In the genomic region with DNA sequence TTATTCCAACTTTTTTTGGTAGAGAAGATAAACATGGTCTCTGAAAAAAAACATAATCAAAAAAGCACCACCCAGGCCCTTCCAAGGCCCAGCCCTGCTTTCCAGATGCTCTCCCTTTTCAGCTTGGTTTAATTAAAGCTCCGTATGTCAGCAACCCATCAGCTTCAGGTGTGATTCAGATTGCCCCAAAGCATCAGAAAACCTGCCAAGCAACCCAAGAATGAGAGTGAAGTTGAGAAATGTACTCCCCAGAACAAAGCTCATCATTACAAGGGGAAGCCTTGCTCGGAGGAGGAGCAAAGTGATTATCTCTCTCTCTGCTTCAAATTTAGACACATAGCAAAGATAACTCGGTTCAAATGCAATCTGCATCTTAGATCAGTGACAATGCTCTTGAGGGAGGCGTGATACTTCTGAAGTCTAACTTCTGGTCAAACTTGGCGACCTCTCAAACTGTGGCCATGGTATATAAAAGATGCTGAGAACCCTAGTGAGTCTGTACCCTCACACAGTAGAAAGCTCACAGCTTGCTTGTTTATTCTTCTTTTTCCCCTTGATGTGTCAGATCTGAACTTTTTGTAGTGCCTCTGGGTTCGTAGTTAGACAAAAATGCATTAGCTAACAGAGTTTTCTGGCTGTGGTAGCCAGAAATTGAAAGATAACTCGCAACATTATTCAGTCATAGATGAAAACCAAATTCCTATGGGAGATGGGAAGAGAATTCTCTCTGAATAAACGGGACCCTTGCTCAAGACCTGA, we compare ENCODE assay signal across 16 cellular contexts.
"Had no signal": no experiment of that assay in that cellular context is flagged by ENCODE, and none has a peak within 500 bp of the region (broad histone marks: within the 10 kb centered on the region; RNA-seq: fewer than 3 reads in every experiment).

No MANE protein-coding gene starts in this region.

- H3K9me3 Mint-ChIP-seq: activated CD4-positive, alpha-beta memory T cell treated with anti-CD3 and anti-CD28 coated beads, Interleukin-2, amount 10 ng/mL, durations not matched to agents 7 days and 5 days; activated naive CD8-positive, alpha-beta T cell treated with anti-CD3 and anti-CD28 coated beads, Interleukin-2, amount 10 ng/mL, durations not matched to agents 7 days and 5 days; memory B cell; nephron; stimulated activated naive CD8-positive, alpha-beta T cell treated with anti-CD3 and anti-CD28 coated beads, Interleukin-15, Interleukin-2, amounts not matched to agents 100 ng/mL and 50 ng/mL, for 24 hours had no signal

- DNase-seq: activated CD4-positive, alpha-beta memory T cell treated with anti-CD3 and anti-CD28 coated beads, Interleukin-2, amount 10 ng/mL, durations not matched to agents 7 days and 5 days; activated CD4-positive, alpha-beta T cell treated with anti-CD3 and anti-CD28 coated beads for 36 hours; activated gamma-delta T cell treated with Interleukin-2 at 50 U/mL for 16 hours; activated naive CD8-positive, alpha-beta T cell treated with anti-CD3 and anti-CD28 coated beads, Interleukin-2, amount 10 ng/mL, durations not matched to agents 7 days and 5 days; activated T-cell treated with anti-CD3 and anti-CD28 coated beads, Interleukin-2, amount 50 U/mL, for 72 hours; aorta; cerebellar nuclear complex; esophagus squamous epithelium; left lung; stimulated activated CD4-positive, alpha-beta T cell treated with anti-CD3 and anti-CD28 coated beads, Interleukin-4, amount 100 ng/mL, for 24 hours; T-helper 9 cell had no signal

- H3K36me3 Mint-ChIP-seq: activated naive CD8-positive, alpha-beta T cell treated with anti-CD3 and anti-CD28 coated beads, Interleukin-2, amount 10 ng/mL, durations not matched to agents 7 days and 5 days; memory B cell had no signal

- H3K27me3 ChIP-seq: esophagus squamous epithelium, left lung had no signal

- H3K36me3 ChIP-seq: esophagus squamous epithelium, left lung had no signal

- H3K9me3 ChIP-seq: esophagus squamous epithelium, left lung had no signal

- H3K4me1 ChIP-seq: left lung had no signal

- ATAC-seq: activated CD4-positive, alpha-beta T cell treated with anti-CD3 and anti-CD28 coated beads for 36 hours; activated T-cell treated with anti-CD3 and anti-CD28 coated beads, Interleukin-2, amount 50 U/mL, for 72 hours; left lung; sciatic nerve had no signal

- H3K27ac ChIP-seq: left lung, VCaP had no signal

- H3K4me3 ChIP-seq: esophagus squamous epithelium, left lung had no signal

- H3K27me3 Mint-ChIP-seq: activated CD4-positive, alpha-beta memory T cell treated with anti-CD3 and anti-CD28 coated beads, Interleukin-2, amount 10 ng/mL, durations not matched to agents 7 days and 5 days; activated CD4-positive, alpha-beta T cell treated with anti-CD3 and anti-CD28 coated beads for 36 hours; stimulated activated naive CD8-positive, alpha-beta T cell treated with anti-CD3 and anti-CD28 coated beads, Interleukin-15, Interleukin-2, amounts not matched to agents 100 ng/mL and 50 ng/mL, for 24 hours had no signal

- H3K4me3 Mint-ChIP-seq: activated CD4-positive, alpha-beta memory T cell treated with anti-CD3 and anti-CD28 coated beads, Interleukin-2, amount 10 ng/mL, durations not matched to agents 7 days and 5 days; activated CD4-positive, alpha-beta T cell treated with anti-CD3 and anti-CD28 coated beads for 36 hours; activated naive CD8-positive, alpha-beta T cell treated with anti-CD3 and anti-CD28 coated beads, Interleukin-2, amount 10 ng/mL, durations not matched to agents 7 days and 5 days; activated T-cell treated with anti-CD3 and anti-CD28 coated beads, Interleukin-2, amount 50 U/mL, for 72 hours; memory B cell; nephron; stimulated activated naive CD8-positive, alpha-beta T cell treated with anti-CD3 and anti-CD28 coated beads, Interleukin-15, Interleukin-2, amounts not matched to agents 100 ng/mL and 50 ng/mL, for 24 hours had no signal

- H3K27ac Mint-ChIP-seq: activated CD4-positive, alpha-beta memory T cell treated with anti-CD3 and anti-CD28 coated beads, Interleukin-2, amount 10 ng/mL, durations not matched to agents 7 days and 5 days; activated CD4-positive, alpha-beta T cell treated with anti-CD3 and anti-CD28 coated beads for 36 hours; activated naive CD8-positive, alpha-beta T cell treated with anti-CD3 and anti-CD28 coated beads, Interleukin-2, amount 10 ng/mL, durations not matched to agents 7 days and 5 days; activated T-cell treated with anti-CD3 and anti-CD28 coated beads, Interleukin-2, amount 50 U/mL, for 72 hours; memory B cell; nephron; stimulated activated naive CD8-positive, alpha-beta T cell treated with anti-CD3 and anti-CD28 coated beads, Interleukin-15, Interleukin-2, amounts not matched to agents 100 ng/mL and 50 ng/mL, for 24 hours had no signal

- H3K4me1 Mint-ChIP-seq: activated CD4-positive, alpha-beta memory T cell treated with anti-CD3 and anti-CD28 coated beads, Interleukin-2, amount 10 ng/mL, durations not matched to agents 7 days and 5 days; activated CD4-positive, alpha-beta T cell treated with anti-CD3 and anti-CD28 coated beads for 36 hours; activated naive CD8-positive, alpha-beta T cell treated with anti-CD3 and anti-CD28 coated beads, Interleukin-2, amount 10 ng/mL, durations not matched to agents 7 days and 5 days; memory B cell had no signal
